In the genomic region with DNA sequence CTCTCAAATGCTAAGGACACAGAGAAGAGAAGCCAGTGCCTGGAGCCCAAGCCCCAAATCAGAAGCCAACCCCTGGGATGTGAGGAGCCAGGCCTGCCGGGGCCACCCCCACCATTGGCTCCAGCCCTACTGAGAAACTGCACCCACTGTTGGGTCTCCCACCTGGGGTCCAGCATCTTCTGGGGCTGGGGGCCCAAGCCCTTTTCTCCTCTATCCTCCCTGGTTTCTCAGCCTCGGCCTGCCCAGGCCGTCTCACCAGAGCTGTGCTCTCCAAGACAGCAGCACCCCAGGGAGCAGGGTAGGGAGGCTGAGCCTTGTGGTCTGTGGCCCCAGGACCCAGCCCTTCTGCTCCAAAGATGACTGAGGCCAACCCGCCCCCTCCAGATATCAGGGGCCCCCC, we compare ENCODE assay signal across 1 cellular context.
TF ChIP-seq lines count a peak whose summit lies in the region.

No MANE protein-coding gene starts in this region.

TF ChIP-seq in K562, 482 proteins besides CTCF, POLR2A, EP300 and RAD21:
- TF ChIP-seq POLR2G (IDR thresholded peaks at IDR 0.05; ENCODE audit: low read depth, low read length) = peak; percentile 39; the same call in 1 of the 2 replicates
- TF ChIP-seq ZNF830 (CRISPR knock-in tag; IDR thresholded peaks at IDR 0.05) = 0 out of 2 replicates have a peak, but pooled peaks have one; percentile 20
- no peak for TF ChIP-seq PHF21A (IDR thresholded peaks at IDR 0.05; ENCODE audit: borderline replicate concordance, low read depth)
- TF ChIP-seq CCNT2 (IDR thresholded peaks at IDR 0.05; ENCODE audit: borderline replicate concordance, extremely low read depth, insufficient read length, low read depth, low read length) = no peak
